18 cellular contexts compared by ENCODE assay signal in genomic region chr7:107628461-107629064, GRCh38. TPM values are rescaled to one million over a fixed set of nuclear protein-coding genes. Genes with fewer than 3 reads are reported as not detected.
DNase-seq lines count a peak whose midpoint lies in the region; ATAC-seq and TF ChIP-seq lines count a peak whose summit lies in the region.
"Had no signal": no experiment of that assay in that cellular context is flagged by ENCODE, and none has a peak within 500 bp of the region (broad histone marks: within the 10 kb centered on the region; RNA-seq: fewer than 3 reads in every experiment).

No MANE protein-coding gene starts in this region.

- TF ChIP-seq CTCF in NB4 (IDR thresholded peaks at IDR 0.05; ENCODE audit: low read depth, low read length) = no peak
- no peak for TF ChIP-seq CTCF in activated B cell treated with CpG ODN at 0.5 μM for 24 hours (IDR thresholded peaks at IDR 0.05)
- TF ChIP-seq CTCF in body of pancreas (IDR thresholded peaks at IDR 0.05) = no peak

- H3K4me1 ChIP-seq in body of pancreas = no peaks in the 10 kb centered on the region
- H3K4me1 ChIP-seq: colonic mucosa, heart left ventricle, testis had no signal

- no peaks in the 10 kb centered on the region for H3K36me3 ChIP-seq in body of pancreas (replicated peaks in 1 of 2; ENCODE audit: insufficient read depth in 1 of 2, low read depth in 2 of 2)
- H3K36me3 ChIP-seq: colonic mucosa had no signal

- peak; percentile 28 for DNase-seq in activated naive CD4-positive, alpha-beta T cell treated with anti-CD3 and anti-CD28 coated beads, Interleukin-2, amount 10 ng/mL, durations not matched to agents 7 days and 5 days
- DNase-seq in activated naive CD4-positive, alpha-beta T cell treated with anti-CD3 and anti-CD28 coated beads, Interleukin-2, amount 50 U/mL, for 16 hours = no peak
- DNase-seq in NB4 (ENCODE audit: low read depth) (peak; percentile 63), activated B cell treated with CpG ODN at 0.5 μM for 24 hours (no peak), left lobe of liver (ENCODE audit: low spot score) (no peak), COLO829 (ENCODE audit: low spot score) (no peak), body of pancreas (no peak)
- DNase-seq: activated CD4-positive, alpha-beta T cell treated with anti-CD3 and anti-CD28 coated beads for 4 hours; activated T-cell treated with anti-CD3 and anti-CD28 coated beads, Interleukin-2, amount 50 U/mL, for 24 hours; CD8-positive, alpha-beta memory T cell; colonic mucosa; heart left ventricle; NCI-H1436; NCI-H526; SHP77 treated with DMSO at 0.1 percent for 48 hours; testis had no signal

- H3K9me3 Mint-ChIP-seq in activated naive CD4-positive, alpha-beta T cell treated with anti-CD3 and anti-CD28 coated beads, Interleukin-2, amount 10 ng/mL, durations not matched to agents 7 days and 5 days = peaks cover 6% of the 10 kb centered on the region
- peaks cover 3% of the 10 kb centered on the region for H3K9me3 Mint-ChIP-seq in activated B cell treated with CpG ODN at 0.5 μM for 24 hours
- H3K9me3 Mint-ChIP-seq: CD8-positive, alpha-beta memory T cell had no signal

- CTCF ChIA-PET in activated naive CD4-positive, alpha-beta T cell treated with anti-CD3 and anti-CD28 coated beads, Interleukin-2, amount 10 ng/mL, durations not matched to agents 7 days and 5 days (lab: Charles Lee) = no interaction called here
- CTCF ChIA-PET in activated B cell treated with CpG ODN at 0.5 μM for 24 hours (lab: Charles Lee) = no interaction called here

- H3K4me1 Mint-ChIP-seq in activated naive CD4-positive, alpha-beta T cell treated with anti-CD3 and anti-CD28 coated beads, Interleukin-2, amount 10 ng/mL, durations not matched to agents 7 days and 5 days = peaks cover 19% of the 10 kb centered on the region
- H3K4me1 Mint-ChIP-seq in activated B cell treated with CpG ODN at 0.5 μM for 24 hours = peaks cover 35% of the 10 kb centered on the region
- H3K4me1 Mint-ChIP-seq: CD8-positive, alpha-beta memory T cell had no signal

- H3K27me3 Mint-ChIP-seq in activated naive CD4-positive, alpha-beta T cell treated with anti-CD3 and anti-CD28 coated beads, Interleukin-2, amount 10 ng/mL, durations not matched to agents 7 days and 5 days = no peaks in the 10 kb centered on the region
- H3K27me3 Mint-ChIP-seq in activated B cell treated with CpG ODN at 0.5 μM for 24 hours = no peaks in the 10 kb centered on the region
- H3K27me3 Mint-ChIP-seq: activated T-cell treated with anti-CD3 and anti-CD28 coated beads, Interleukin-2, amount 50 U/mL, for 24 hours had no signal

- no peaks in the 10 kb centered on the region for H3K9me3 ChIP-seq in body of pancreas
- H3K9me3 ChIP-seq: colonic mucosa, heart left ventricle, testis had no signal

- H3K4me3 Mint-ChIP-seq in activated naive CD4-positive, alpha-beta T cell treated with anti-CD3 and anti-CD28 coated beads, Interleukin-2, amount 10 ng/mL, durations not matched to agents 7 days and 5 days = no peak overlapping the region
- peak overlapping the region; percentile 24 for H3K4me3 Mint-ChIP-seq in activated B cell treated with CpG ODN at 0.5 μM for 24 hours
- H3K4me3 Mint-ChIP-seq: activated T-cell treated with anti-CD3 and anti-CD28 coated beads, Interleukin-2, amount 50 U/mL, for 24 hours; CD8-positive, alpha-beta memory T cell had no signal

- TF ChIP-seq POLR2A in NB4 (IDR thresholded peaks at IDR 0.05; ENCODE audit: extremely low read depth, insufficient read length) (no peak), body of pancreas (IDR thresholded peaks at IDR 0.05) (no peak)

- H3K4me3 ChIP-seq in NB4 (ENCODE audit: low read depth, low read length) = no peak overlapping the region
- H3K4me3 ChIP-seq in body of pancreas = no peak overlapping the region
- H3K4me3 ChIP-seq: colonic mucosa, heart left ventricle, testis had no signal

- H3K27ac Mint-ChIP-seq in activated naive CD4-positive, alpha-beta T cell treated with anti-CD3 and anti-CD28 coated beads, Interleukin-2, amount 10 ng/mL, durations not matched to agents 7 days and 5 days = no peak overlapping the region
- H3K27ac Mint-ChIP-seq in activated B cell treated with CpG ODN at 0.5 μM for 24 hours = peak overlapping the region; percentile 50
- H3K27ac Mint-ChIP-seq: activated T-cell treated with anti-CD3 and anti-CD28 coated beads, Interleukin-2, amount 50 U/mL, for 24 hours had no signal

- WGBS in body of pancreas, 2 donors = 81 to 87% methylated on average over 7 to 8 of the region's 8 CpGs

- peaks cover 3% of the 10 kb centered on the region for H3K36me3 Mint-ChIP-seq in activated naive CD4-positive, alpha-beta T cell treated with anti-CD3 and anti-CD28 coated beads, Interleukin-2, amount 10 ng/mL, durations not matched to agents 7 days and 5 days
- H3K36me3 Mint-ChIP-seq in activated B cell treated with CpG ODN at 0.5 μM for 24 hours (ENCODE audit: low read depth) = no peaks in the 10 kb centered on the region

- peak; percentile 90 for ATAC-seq in activated B cell treated with CpG ODN at 0.5 μM for 24 hours (ENCODE audit: low read depth)
- no peak for ATAC-seq in left lobe of liver
- ATAC-seq in HG02588 (IDR thresholded peaks at IDR 0.05; ENCODE audit: unreplicated experiment) = no peak
- no peak for ATAC-seq in body of pancreas
- ATAC-seq: right cardiac atrium had no signal

- POLR2A ChIA-PET in activated B cell treated with CpG ODN at 0.5 μM for 24 hours (lab: Charles Lee) = interaction anchor here (1.0 kb wide), 1 partner anchor 10 kb away, joined by 3 read pairs; no protein-coding TSS in a partner anchor

- no peaks in the 10 kb centered on the region for H3K27me3 ChIP-seq in body of pancreas
- H3K27me3 ChIP-seq: colonic mucosa, heart left ventricle, testis had no signal

- intact Hi-C loops in activated B cell treated with CpG ODN at 0.5 μM for 24 hours (cut with micrococcal nuclease) = loop anchor here (1.0 to 5.0 kb wide), 2 partner anchors 10 to 34 kb away; partner anchors contain the start of gene SLC26A4
- intact Hi-C loops in body of pancreas (cut with DNase I) = no loop called here

- H3K27ac ChIP-seq in body of pancreas = no peak overlapping the region
- H3K27ac ChIP-seq: colonic mucosa, heart left ventricle, testis had no signal

RNA-seq across cellular contexts. Expression of gene SLC26A4, which starts 32.1 kb away (rescaled TPM):
- total RNA-seq in activated B cell treated with CpG ODN at 0.5 μM for 24 hours (0.05 and 0.13 TPM in 2 replicates), left lobe of liver (not detected), body of pancreas (under 1 TPM; 0.26 to 0.33 TPM)

RNA-seq across cellular contexts. Expression of gene BCAP29, which starts 48.5 kb away (rescaled TPM):
- total RNA-seq in activated B cell treated with CpG ODN at 0.5 μM for 24 hours = 23.9 and 24.9 TPM in 2 replicates
- total RNA-seq in left lobe of liver = 25.1 TPM
- total RNA-seq in body of pancreas = 10 to 100 TPM; 20.8 to 37.9 TPM

Comparison
In these comparisons a context has a peak if more than half of its experiments do, and no peak if none do; other contexts are left out.
1. DNase-seq: peak in activated naive CD4-positive, alpha-beta T cell treated with anti-CD3 and anti-CD28 coated beads, Interleukin-2, amount 10 ng/mL, durations not matched to agents 7 days and 5 days (single experiment) and NB4 (single experiment); none in activated naive CD4-positive, alpha-beta T cell treated with anti-CD3 and anti-CD28 coated beads, Interleukin-2, amount 50 U/mL, for 16 hours (single experiment), activated B cell treated with CpG ODN at 0.5 μM for 24 hours (single experiment), left lobe of liver (single experiment), COLO829 (single experiment) and body of pancreas (0 of 4).